Comparison of ENCODE assay signal across 2 cellular contexts in genomic region chr12:3185260-3185870, GRCh38.
TF ChIP-seq lines count a peak whose summit lies in the region.

No MANE protein-coding gene starts in this region.

TF ChIP-seq in SK-N-SH, 30 proteins besides CTCF, POLR2A, EP300 and RAD21 (continued from another document):
- TF ChIP-seq MXI1 (IDR thresholded peaks at IDR 0.05; ENCODE audit: low read depth, low read length) (no peak), ZBTB33 (IDR thresholded peaks at IDR 0.05; ENCODE audit: borderline replicate concordance, low read depth) (no peak), FOXJ3 (CRISPR knock-in tag; IDR thresholded peaks at IDR 0.05) (no peak), REST (IDR thresholded peaks at IDR 0.05; ENCODE audit: low read depth, low read length) (no peak), EZH2phosphoT487 (IDR thresholded peaks at IDR 0.05; ENCODE audit: borderline replicate concordance, low read depth) (no peak), FOSL2 (IDR thresholded peaks at IDR 0.05; ENCODE audit: borderline replicate concordance, low read depth) (no peak)

TF ChIP-seq in SK-N-SH treated with all-trans-retinoic acid at 6 μM for 48 hours, 23 proteins besides CTCF, POLR2A, EP300 and RAD21 (continued from another document):
- no peak for TF ChIP-seq CREB5 (CRISPR knock-in tag; IDR thresholded peaks at IDR 0.05; ENCODE audit: low read depth)
- TF ChIP-seq OSR1 (CRISPR knock-in tag; IDR thresholded peaks at IDR 0.05): no peak
- no peak for TF ChIP-seq PPARA (CRISPR knock-in tag; IDR thresholded peaks at IDR 0.05; ENCODE audit: borderline replicate concordance)
- no peak for TF ChIP-seq ZNF8 (CRISPR knock-in tag; IDR thresholded peaks at IDR 0.05)
- TF ChIP-seq GLIS3 (CRISPR knock-in tag; IDR thresholded peaks at IDR 0.05): no peak
- no peak for TF ChIP-seq BACH2 (CRISPR knock-in tag; IDR thresholded peaks at IDR 0.05; ENCODE audit: borderline replicate concordance)
- TF ChIP-seq RARB (CRISPR knock-in tag; IDR thresholded peaks at IDR 0.05): no peak
- TF ChIP-seq POU6F1 (CRISPR knock-in tag; IDR thresholded peaks at IDR 0.05; ENCODE audit: borderline replicate concordance, low read depth): no peak
- no peak for TF ChIP-seq CSDC2 (CRISPR knock-in tag; IDR thresholded peaks at IDR 0.05)
- no peak for TF ChIP-seq TOX (CRISPR knock-in tag; IDR thresholded peaks at IDR 0.05; ENCODE audit: borderline replicate concordance)
- no peak for TF ChIP-seq ISL1 (CRISPR knock-in tag; IDR thresholded peaks at IDR 0.05)
